Comparison of ENCODE assay signal across 8 cellular contexts in the genomic region with DNA sequence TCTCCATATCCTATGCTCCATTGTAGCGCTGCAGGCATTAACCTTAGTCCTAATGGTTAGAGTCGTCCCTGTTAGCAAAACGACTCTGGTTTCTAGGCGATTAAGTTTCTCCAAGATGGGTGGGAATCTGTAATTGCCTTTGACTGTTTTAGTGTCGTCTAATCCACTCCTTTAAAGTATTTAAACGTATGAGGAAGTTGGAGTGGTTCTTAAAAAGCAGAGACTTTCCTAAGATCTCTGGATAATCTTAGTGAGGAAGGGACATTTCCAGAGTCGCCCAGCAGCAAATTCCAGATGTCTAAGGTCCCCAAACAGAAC. TPM values are rescaled to one million over a fixed set of nuclear protein-coding genes. Genes with fewer than 3 reads are reported as not detected.
DNase-seq lines count a peak whose midpoint lies in the region; ATAC-seq and TF ChIP-seq lines count a peak whose summit lies in the region.

No MANE protein-coding gene starts in this region.

- peaks cover 50% of the 10 kb centered on the region for H4K20me1 ChIP-seq in Loucy (ENCODE audit: insufficient read depth, low read length, poor library complexity, severe bottlenecking)

- peaks cover 72% of the 10 kb centered on the region for H3K36me3 Mint-ChIP-seq in dendritic cell treated with granulocyte-macrophage colony-stimulating factor and Interleukin-4, amounts not matched to agents 40 ng/mL and 50 ng/mL, for 4 days (ENCODE audit: low read depth)
- H3K36me3 Mint-ChIP-seq in naive thymus-derived CD4-positive, alpha-beta T cell, result peaks cover 12 to 44% (median 39%) of the 10 kb centered on the region in 5 donors

- no peaks in the 10 kb centered on the region for H3K27me3 ChIP-seq in Loucy (ENCODE audit: insufficient read depth, low read length, poor library complexity, severe bottlenecking)
- H3K27me3 ChIP-seq in naive thymus-derived CD4-positive, alpha-beta T cell (ENCODE audit: control insufficient read depth in 2 of 2, insufficient read depth in 2 of 2, low read length in 2 of 2), result no peaks in the 10 kb centered on the region

- H3K4me1 Mint-ChIP-seq in dendritic cell treated with granulocyte-macrophage colony-stimulating factor and Interleukin-4, amounts not matched to agents 40 ng/mL and 50 ng/mL, for 4 days (ENCODE audit: low read depth), result peaks cover 25% of the 10 kb centered on the region
- H3K4me1 Mint-ChIP-seq in naive thymus-derived CD4-positive, alpha-beta T cell, result peaks cover 21 to 72% (median 58%) of the 10 kb centered on the region in 7 donors

- H3K9ac ChIP-seq in Loucy (ENCODE audit: low read depth, low read length, poor library complexity, severe bottlenecking), result peak overlapping the region; percentile 94

- H3K4me2 ChIP-seq in Loucy (ENCODE audit: low read depth, low read length, poor library complexity, severe bottlenecking), result peak overlapping the region; percentile 88

- H3K9me3 ChIP-seq in Loucy (ENCODE audit: insufficient read depth, low read depth, low read length), result no peaks in the 10 kb centered on the region
- H3K9me3 ChIP-seq in naive thymus-derived CD4-positive, alpha-beta T cell (ENCODE audit: control insufficient read depth in 2 of 3, low read length in 3 of 3), result no peaks in the 10 kb centered on the region

- peaks cover 28% of the 10 kb centered on the region; the same call in 1 of the 2 replicates for H3K36me3 ChIP-seq in Loucy (ENCODE audit: insufficient read depth, low read length)
- H3K36me3 ChIP-seq in naive thymus-derived CD4-positive, alpha-beta T cell (ENCODE audit: control insufficient read depth in 2 of 3, insufficient read depth in 3 of 3, low read length in 3 of 3), result peaks cover 0 to 40% (median 24%) of the 10 kb centered on the region in 3 experiments

- no peaks in the 10 kb centered on the region for H3F3A ChIP-seq in Loucy (ENCODE audit: low read depth)

- no peaks in the 10 kb centered on the region for H3K9me3 Mint-ChIP-seq in dendritic cell treated with granulocyte-macrophage colony-stimulating factor and Interleukin-4, amounts not matched to agents 40 ng/mL and 50 ng/mL, for 4 days
- peaks cover 0 to 5% (median 0%) of the 10 kb centered on the region in 11 donors for H3K9me3 Mint-ChIP-seq in naive thymus-derived CD4-positive, alpha-beta T cell

- H2AFZ ChIP-seq in Loucy (ENCODE audit: low read length), result peak overlapping the region; percentile 83

- H3K9me2 ChIP-seq in Loucy (replicated peaks; ENCODE audit: low read depth, low read length), result no peaks in the 10 kb centered on the region

- H3K27ac ChIP-seq in naive thymus-derived CD4-positive, alpha-beta T cell (ENCODE audit: low read depth, low read length), result peak overlapping the region; percentile 98

- H3K4me3 ChIP-seq in AG09309 (ENCODE audit: control insufficient read depth, low read depth, low read length) (peak overlapping the region; percentile 97), Loucy (ENCODE audit: low read length, poor library complexity, severe bottlenecking) (peak overlapping the region; percentile 96)
- H3K4me3 ChIP-seq in naive thymus-derived CD4-positive, alpha-beta T cell (ENCODE audit: low read length), result peak overlapping the region; percentile 75

- no peaks in the 10 kb centered on the region for H3K27me3 Mint-ChIP-seq in dendritic cell treated with granulocyte-macrophage colony-stimulating factor and Interleukin-4, amounts not matched to agents 40 ng/mL and 50 ng/mL, for 4 days
- peaks cover 0 to 3% (median 0%) of the 10 kb centered on the region in 5 donors for H3K27me3 Mint-ChIP-seq in naive thymus-derived CD4-positive, alpha-beta T cell

- TF ChIP-seq CTCF in AG09309 (IDR thresholded peaks at IDR 0.05; ENCODE audit: control insufficient read depth, insufficient read depth, low read depth, low read length, missing control alignments) (no peak), Loucy (conservative IDR thresholded peaks at IDR 0.05; ENCODE audit: low read length) (no peak)

- POLR2A ChIA-PET in naive thymus-derived CD4-positive, alpha-beta T cell (lab: Charles Lee), result interaction anchor here (0.5 to 4.4 kb wide), 13 partner anchors 11 to 1085 kb away, joined by 3 to 46 read pairs (median 5); a partner anchor contains a TSS

- peak overlapping the region; percentile 92 for H3K4me3 Mint-ChIP-seq in dendritic cell treated with granulocyte-macrophage colony-stimulating factor and Interleukin-4, amounts not matched to agents 40 ng/mL and 50 ng/mL, for 4 days
- peak overlapping the region; percentile 98 to 100 (median 99) for H3K4me3 Mint-ChIP-seq in naive thymus-derived CD4-positive, alpha-beta T cell

- ATAC-seq in naive thymus-derived CD4-positive, alpha-beta T cell, result no peak
- ATAC-seq in GM18870 (IDR thresholded peaks at IDR 0.05; ENCODE audit: unreplicated experiment), result no peak
- no peak for ATAC-seq in HG03521 (IDR thresholded peaks at IDR 0.05; ENCODE audit: unreplicated experiment)
- ATAC-seq in HG03025 (IDR thresholded peaks at IDR 0.05; ENCODE audit: low FRiP score, unreplicated experiment), result no peak

- peaks cover 67% of the 10 kb centered on the region for H3K79me2 ChIP-seq in Loucy (ENCODE audit: insufficient read depth, low read length)

- H3K4me1 ChIP-seq in Loucy (ENCODE audit: insufficient read depth, low read length, poor library complexity, severe bottlenecking), result peaks cover 50% of the 10 kb centered on the region
- peaks cover 24 to 33% of the 10 kb centered on the region in 2 donors for H3K4me1 ChIP-seq in naive thymus-derived CD4-positive, alpha-beta T cell (ENCODE audit: control insufficient read depth in 2 of 2, insufficient read depth in 2 of 2, low read length in 2 of 2)

- H3K27ac Mint-ChIP-seq in dendritic cell treated with granulocyte-macrophage colony-stimulating factor and Interleukin-4, amounts not matched to agents 40 ng/mL and 50 ng/mL, for 4 days, result peak overlapping the region; percentile 98
- H3K27ac Mint-ChIP-seq in naive thymus-derived CD4-positive, alpha-beta T cell, result peak overlapping the region; percentile 100

- no peak for DNase-seq in AG09309 (ENCODE audit: low read depth)
- DNase-seq in naive thymus-derived CD4-positive, alpha-beta T cell, result no peak
- no peak for DNase-seq in NCI-H1048 (lab: John Stamatoyannopoulos, UW)

- CTCF ChIA-PET in naive thymus-derived CD4-positive, alpha-beta T cell (lab: Charles Lee), result no interaction called here

- intact Hi-C loops in dendritic cell treated with granulocyte-macrophage colony-stimulating factor and Interleukin-4, amounts not matched to agents 40 ng/mL and 50 ng/mL, for 4 days (cut with micrococcal nuclease), result loop anchor here (5.0 to 10.0 kb wide), 4 partner anchors 89 to 554 kb away; a partner anchor contains a TSS
- intact Hi-C loops in naive thymus-derived CD4-positive, alpha-beta T cell (cut with micrococcal nuclease), result loop anchor here (5.0 to 10.0 kb wide), 4 partner anchors 341 to 1981 kb away; a partner anchor contains a TSS

RNA-seq across cellular contexts. Expression of a gene that starts 0.3 kb away (rescaled TPM):
- total RNA-seq in naive thymus-derived CD4-positive, alpha-beta T cell, result 10 to 100 TPM; 18.4 to 56.1 (median 46.7) TPM
- polyA plus RNA-seq in naive thymus-derived CD4-positive, alpha-beta T cell, result 10 to 100 TPM; 57.3 to 63.4 TPM

RNA-seq across cellular contexts. Expression of a gene that starts 0.5 kb away (rescaled TPM):
- total RNA-seq in naive thymus-derived CD4-positive, alpha-beta T cell, result 10 to 100 TPM; 14.1 to 53.9 (median 40.4) TPM
- polyA plus RNA-seq in naive thymus-derived CD4-positive, alpha-beta T cell, result 10 to 100 TPM; 28.6 to 30.5 TPM

RNA-seq across cellular contexts. Expression of a gene that starts 28.8 kb away (rescaled TPM):
- total RNA-seq in naive thymus-derived CD4-positive, alpha-beta T cell, result 10 to 100 TPM; 13.9 to 47.6 (median 24.9) TPM
- polyA plus RNA-seq in naive thymus-derived CD4-positive, alpha-beta T cell, result 10 to 100 TPM; 15.4 to 19.2 TPM
